8 cellular contexts compared by ENCODE assay signal in genomic region chr11:19557720-19558140, GRCh38.
DNase-seq lines count a peak whose midpoint lies in the region; ATAC-seq and TF ChIP-seq lines count a peak whose summit lies in the region.

No MANE protein-coding gene starts in this region.

- no peak overlapping the region for H3K4me3 ChIP-seq in lung

- intact Hi-C loops in CD4-positive, alpha-beta T cell (cut with DNase I, micrococcal nuclease), result loop anchor here in 1 of 2 experiments (10.0 kb wide), 2 partner anchors 293 to 1443 kb away; no protein-coding TSS in a partner anchor

- H3K27me3 Mint-ChIP-seq in CD4-positive, alpha-beta T cell, result peaks cover 38% of the 10 kb centered on the region

- TF ChIP-seq CTCF in CD4-positive, alpha-beta T cell (IDR thresholded peaks at IDR 0.05), result peak; percentile 76
- TF ChIP-seq CTCF in lung (IDR thresholded peaks at IDR 0.05; ENCODE audit: control extremely low read depth, extremely low read depth), result peak; percentile 41

- peaks cover 0 to 9% of the 10 kb centered on the region in 2 donors for H3K4me1 ChIP-seq in lung (ENCODE audit: control insufficient read depth in 2 of 2, insufficient read depth in 2 of 2, low read length in 2 of 2)

- no peak overlapping the region for H3K4me3 Mint-ChIP-seq in CD4-positive, alpha-beta T cell

- H3K27ac Mint-ChIP-seq in CD4-positive, alpha-beta T cell, result no peak overlapping the region

- POLR2A ChIA-PET in CD4-positive, alpha-beta T cell (lab: Charles Lee), result no interaction called here

- H3K9me3 Mint-ChIP-seq in CD4-positive, alpha-beta T cell, result no peaks in the 10 kb centered on the region

- no peak for TF ChIP-seq POLR2A in GM18505 (IDR thresholded peaks at IDR 0.05; ENCODE audit: borderline replicate concordance, extremely low read depth, insufficient read depth, insufficient read length)

- DNase-seq in CD4-positive, alpha-beta T cell, result peak; percentile 38 to 71 (median 54)
- DNase-seq in H4 (ENCODE audit: low spot score) (peak; percentile 78), NCI-H2227 (lab: John Stamatoyannopoulos, UW; ENCODE audit: unreplicated experiment) (peak; percentile 91), dermis blood vessel endothelial cell (peak; percentile 89), lung (ENCODE audit: low spot score) (peak; percentile 84)
- DNase-seq in activated CD4-positive, alpha-beta T cell treated with anti-CD3 and anti-CD28 coated beads, Interleukin-2, amount 50 U/mL, for 4 hours, result peak; percentile 40 to 60
- DNase-seq in stimulated activated CD8-positive, alpha-beta memory T cell treated with anti-CD3 and anti-CD28 coated beads, Interleukin-15, amount 100 ng/mL, for 1 hour (ENCODE audit: low read depth), result peak; percentile 45

- H3K4me1 Mint-ChIP-seq in CD4-positive, alpha-beta T cell (ENCODE audit: low read depth), result no peaks in the 10 kb centered on the region

- CTCF ChIA-PET in CD4-positive, alpha-beta T cell (lab: Charles Lee), result interaction anchor here (1.0 kb wide), 1 partner anchor 185 kb away, joined by 8 read pairs; no protein-coding TSS in a partner anchor

- no peaks in the 10 kb centered on the region for H3K9me3 ChIP-seq in CD4-positive, alpha-beta T cell (ENCODE audit: control insufficient read depth, low read length)
- no peaks in the 10 kb centered on the region for H3K9me3 ChIP-seq in lung (ENCODE audit: control insufficient read depth in 2 of 2, insufficient read depth in 1 of 2, low read length in 1 of 2)

- ATAC-seq in CD4-positive, alpha-beta T cell (ENCODE audit: poor library complexity), result peak; percentile 51
- ATAC-seq in lung (ENCODE audit: insufficient read depth, low FRiP score), result peak; percentile 75
- no peak for ATAC-seq in GM18505 (IDR thresholded peaks at IDR 0.05; ENCODE audit: unreplicated experiment)

- H3K36me3 ChIP-seq in lung (ENCODE audit: control insufficient read depth in 2 of 2, insufficient read depth in 2 of 2, low read length in 2 of 2), result no peaks in the 10 kb centered on the region

- 5% methylated on average over 7 of the region's 7 CpGs for whole genome bisulfite sequencing in lung, 2 donors

- H3K36me3 Mint-ChIP-seq in CD4-positive, alpha-beta T cell (ENCODE audit: low read depth), result no peaks in the 10 kb centered on the region

- H3K27ac ChIP-seq in CD4-positive, alpha-beta T cell (ENCODE audit: low read depth, low read length), result no peak overlapping the region
- no peak overlapping the region for H3K27ac ChIP-seq in lung (ENCODE audit: low read depth in 1 of 2, low read length in 1 of 2)

- H3K27me3 ChIP-seq in CD4-positive, alpha-beta T cell (ENCODE audit: control insufficient read depth, insufficient read depth, low read length), result peaks cover 4% of the 10 kb centered on the region
- no peaks in the 10 kb centered on the region for H3K27me3 ChIP-seq in lung (ENCODE audit: control insufficient read depth, insufficient read depth)
